In genomic region chr6:33198159-33198852, GRCh38 we compare ENCODE assay signal across 11 cellular contexts. TPM values are rescaled to one million over a fixed set of nuclear protein-coding genes. Genes with fewer than 3 reads are reported as not detected.
DNase-seq lines count a peak whose midpoint lies in the region; ATAC-seq, FAIRE-seq and TF ChIP-seq lines count a peak whose summit lies in the region.
"Had no signal": no experiment of that assay in that cellular context is flagged by ENCODE, and none has a peak within 500 bp of the region (broad histone marks: within the 10 kb centered on the region; RNA-seq: fewer than 3 reads in every experiment).

No MANE protein-coding gene starts in this region.

- H3K4me3 ChIP-seq in SU-DHL-6 (ENCODE audit: insufficient read depth, low read length, poor library complexity, severe bottlenecking): no peak overlapping the region
- H3K4me3 ChIP-seq in small intestine (ENCODE audit: low read depth in 1 of 2, low read length in 2 of 2): no peak overlapping the region
- H3K4me3 ChIP-seq: lung, SJSA1 had no signal

- H3K36me3 Mint-ChIP-seq in activated CD4-positive, alpha-beta T cell treated with anti-CD3 and anti-CD28 coated beads, Interleukin-2, amount 10 ng/mL, durations not matched to agents 24 days and 14 days (ENCODE audit: low read depth): peaks cover 74% of the 10 kb centered on the region
- peaks cover 62% of the 10 kb centered on the region for H3K36me3 Mint-ChIP-seq in endothelial cell (ENCODE audit: low read depth, unreplicated experiment)

- H3K9me3 Mint-ChIP-seq in activated CD4-positive, alpha-beta T cell treated with anti-CD3 and anti-CD28 coated beads, Interleukin-2, amount 10 ng/mL, durations not matched to agents 24 days and 14 days: no peaks in the 10 kb centered on the region
- no peaks in the 10 kb centered on the region for H3K9me3 Mint-ChIP-seq in endothelial cell (ENCODE audit: unreplicated experiment)

- WGBS in small intestine, 3 donors: 41 to 70% (median 61%) methylated on average over 6 of the region's 6 CpGs

- FAIRE-seq in small intestine (lab: Jason Lieb, UNC): no peak

- peak overlapping the region; percentile 100 for H3K4me3 Mint-ChIP-seq in activated CD4-positive, alpha-beta T cell treated with anti-CD3 and anti-CD28 coated beads, Interleukin-2, amount 10 ng/mL, durations not matched to agents 24 days and 14 days
- H3K4me3 Mint-ChIP-seq in endothelial cell (ENCODE audit: unreplicated experiment): peak overlapping the region; percentile 84

- peak overlapping the region; percentile 97 for H3K27ac Mint-ChIP-seq in activated CD4-positive, alpha-beta T cell treated with anti-CD3 and anti-CD28 coated beads, Interleukin-2, amount 10 ng/mL, durations not matched to agents 24 days and 14 days
- no peak overlapping the region for H3K27ac Mint-ChIP-seq in endothelial cell (ENCODE audit: unreplicated experiment)

- H3K27me3 Mint-ChIP-seq in activated CD4-positive, alpha-beta T cell treated with anti-CD3 and anti-CD28 coated beads, Interleukin-2, amount 10 ng/mL, durations not matched to agents 24 days and 14 days: peaks cover 3% of the 10 kb centered on the region
- peaks cover 22% of the 10 kb centered on the region for H3K27me3 Mint-ChIP-seq in endothelial cell (ENCODE audit: unreplicated experiment)

- H3K9ac ChIP-seq in SU-DHL-6 (ENCODE audit: low read length): no peak overlapping the region

- no peak for TF ChIP-seq CTCF in SU-DHL-6 (IDR thresholded peaks at IDR 0.05; ENCODE audit: insufficient read depth, low read length, poor library complexity, severe bottlenecking)
- TF ChIP-seq CTCF in endothelial cell (IDR thresholded peaks at IDR 0.05; ENCODE audit: unreplicated experiment): no peak

- H3K27ac ChIP-seq in SU-DHL-6 (ENCODE audit: low read depth, low read length) (0 out of 2 replicates have a peak overlapping the region, but pooled peaks have one; percentile 2), small intestine (ENCODE audit: low read depth in 1 of 2, low read length in 1 of 2) (peak overlapping the region in 1 of 2 donors; percentile 11)
- H3K27ac ChIP-seq: SJSA1 had no signal

- intact Hi-C loops in activated CD4-positive, alpha-beta T cell treated with anti-CD3 and anti-CD28 coated beads, Interleukin-2, amount 10 ng/mL, durations not matched to agents 24 days and 14 days (cut with micrococcal nuclease): no loop called here

- H4K20me1 ChIP-seq in SU-DHL-6 (ENCODE audit: low read depth, low read length): no peaks in the 10 kb centered on the region

- H3K4me2 ChIP-seq in SU-DHL-6 (ENCODE audit: low read depth, low read length, poor library complexity, severe bottlenecking): peak overlapping the region; percentile 73

- H3K4me1 Mint-ChIP-seq in activated CD4-positive, alpha-beta T cell treated with anti-CD3 and anti-CD28 coated beads, Interleukin-2, amount 10 ng/mL, durations not matched to agents 24 days and 14 days: peaks cover 50% of the 10 kb centered on the region
- peaks cover 44% of the 10 kb centered on the region for H3K4me1 Mint-ChIP-seq in endothelial cell (ENCODE audit: unreplicated experiment)

- ATAC-seq in GM21390 (IDR thresholded peaks at IDR 0.05; ENCODE audit: unreplicated experiment): no peak

- H3K36me3 ChIP-seq in SU-DHL-6 (ENCODE audit: low read length): peaks cover 13% of the 10 kb centered on the region
- peaks cover 18 to 23% of the 10 kb centered on the region in 2 donors for H3K36me3 ChIP-seq in small intestine (ENCODE audit: control insufficient read depth in 2 of 2, insufficient read depth in 2 of 2, low read length in 2 of 2)
- H3K36me3 ChIP-seq: uterus had no signal

- H3K9me2 ChIP-seq in SU-DHL-6 (replicated peaks; ENCODE audit: insufficient read depth, low read length): no peaks in the 10 kb centered on the region

- DNase-seq in activated CD4-positive, alpha-beta T cell treated with anti-CD3 and anti-CD28 coated beads, Interleukin-2, amount 10 ng/mL, durations not matched to agents 24 days and 14 days: no peak
- no peak for DNase-seq in activated CD4-positive, alpha-beta T cell treated with anti-CD3 and anti-CD28 coated beads for 4 hours
- DNase-seq in endothelial cell (ENCODE audit: low spot score) (no peak), small intestine (peak; percentile 32), OCI-M2 (lab: John Stamatoyannopoulos, UW; ENCODE audit: unreplicated experiment) (no peak)
- DNase-seq in stimulated activated naive CD4-positive, alpha-beta T cell treated with Interleukin-2 at 50 U/mL for 16 hours (lab: John Stamatoyannopoulos, UW): no peak
- DNase-seq: uterus had no signal

- H2AFZ ChIP-seq in SU-DHL-6 (ENCODE audit: low read depth, low read length, severe bottlenecking): no peak overlapping the region

- H3K9me3 ChIP-seq in SU-DHL-6 (ENCODE audit: insufficient read depth, low read length): no peaks in the 10 kb centered on the region
- H3K9me3 ChIP-seq in small intestine (ENCODE audit: control insufficient read depth, low read depth): no peaks in the 10 kb centered on the region
- H3K9me3 ChIP-seq: SJSA1, uterus had no signal

- peaks cover 30% of the 10 kb centered on the region for H3F3A ChIP-seq in SU-DHL-6 (ENCODE audit: insufficient read depth)

- peaks cover 33% of the 10 kb centered on the region for H3K79me2 ChIP-seq in SU-DHL-6 (ENCODE audit: insufficient read depth, low read length)

- no peaks in the 10 kb centered on the region for H3K27me3 ChIP-seq in SU-DHL-6 (ENCODE audit: low read length)
- H3K27me3 ChIP-seq in small intestine (ENCODE audit: control insufficient read depth in 2 of 2, insufficient read depth in 2 of 2, low read length in 2 of 2): no peaks in the 10 kb centered on the region
- H3K27me3 ChIP-seq: SJSA1, uterus had no signal

- H3K4me1 ChIP-seq in small intestine (ENCODE audit: control insufficient read depth in 2 of 2, insufficient read depth in 1 of 2, low read depth in 1 of 2, low read length in 1 of 2): peaks cover 9% of the 10 kb centered on the region in 2 donors

RNA-seq across cellular contexts. Expression of gene RXRB, which starts 2.2 kb away (rescaled TPM):
- total RNA-seq in activated CD4-positive, alpha-beta T cell treated with anti-CD3 and anti-CD28 coated beads, Interleukin-2, amount 10 ng/mL, durations not matched to agents 24 days and 14 days: 46.6 and 48.0 TPM in 2 replicates
- total RNA-seq in endothelial cell (ENCODE audit: unreplicated experiment): 35.8 TPM
- 10 to 100 TPM; 26.3 to 32.4 (median 29.2) TPM for polyA plus RNA-seq in small intestine

RNA-seq across cellular contexts. Expression of gene SLC39A7, which starts 2.4 kb away (rescaled TPM):
- total RNA-seq in activated CD4-positive, alpha-beta T cell treated with anti-CD3 and anti-CD28 coated beads, Interleukin-2, amount 10 ng/mL, durations not matched to agents 24 days and 14 days: 61.7 and 63.9 TPM in 2 replicates
- 108 TPM for total RNA-seq in endothelial cell (ENCODE audit: unreplicated experiment)
- polyA plus RNA-seq in small intestine: 100 to 1,000 TPM in 1 of 3 donors, 10 to 100 TPM in 2; 38.9 to 162 (median 57.3) TPM

RNA-seq across cellular contexts. Expression of gene COL11A2, which starts 6.0 kb away (rescaled TPM):
- total RNA-seq in activated CD4-positive, alpha-beta T cell treated with anti-CD3 and anti-CD28 coated beads, Interleukin-2, amount 10 ng/mL, durations not matched to agents 24 days and 14 days: 0.47 and 0.56 TPM in 2 replicates
- 127 TPM for total RNA-seq in endothelial cell (ENCODE audit: unreplicated experiment)
- under 1 TPM; 0.27 to 0.67 (median 0.57) TPM for polyA plus RNA-seq in small intestine

RNA-seq across cellular contexts. Expression of gene HSD17B8, which starts 6.1 kb away (rescaled TPM):
- 18.2 and 18.3 TPM in 2 replicates for total RNA-seq in activated CD4-positive, alpha-beta T cell treated with anti-CD3 and anti-CD28 coated beads, Interleukin-2, amount 10 ng/mL, durations not matched to agents 24 days and 14 days
- total RNA-seq in endothelial cell (ENCODE audit: unreplicated experiment): 6.5 TPM
- polyA plus RNA-seq in small intestine: 10 to 100 TPM; 30.9 to 33.8 (median 32.2) TPM

RNA-seq across cellular contexts. Expression of gene RING1, which starts 10.0 kb away (rescaled TPM):
- total RNA-seq in activated CD4-positive, alpha-beta T cell treated with anti-CD3 and anti-CD28 coated beads, Interleukin-2, amount 10 ng/mL, durations not matched to agents 24 days and 14 days: 44.4 and 47.6 TPM in 2 replicates
- 19.6 TPM for total RNA-seq in endothelial cell (ENCODE audit: unreplicated experiment)
- polyA plus RNA-seq in small intestine: 10 to 100 TPM; 30.4 to 46.7 (median 42.3) TPM

Comparison
In these comparisons a context has a peak if more than half of its experiments do, and no peak if none do; other contexts are left out.
1. RNA of gene COL11A2, which starts 6.0 kb away (total RNA-seq): 127 TPM in endothelial cell (single experiment); 0.47 to 0.56 TPM in activated CD4-positive, alpha-beta T cell treated with anti-CD3 and anti-CD28 coated beads, Interleukin-2, amount 10 ng/mL, durations not matched to agents 24 days and 14 days; every median in the first group is over 10 times any median in the second.